ENCODE assay signal across 11 cellular contexts in the genomic region with DNA sequence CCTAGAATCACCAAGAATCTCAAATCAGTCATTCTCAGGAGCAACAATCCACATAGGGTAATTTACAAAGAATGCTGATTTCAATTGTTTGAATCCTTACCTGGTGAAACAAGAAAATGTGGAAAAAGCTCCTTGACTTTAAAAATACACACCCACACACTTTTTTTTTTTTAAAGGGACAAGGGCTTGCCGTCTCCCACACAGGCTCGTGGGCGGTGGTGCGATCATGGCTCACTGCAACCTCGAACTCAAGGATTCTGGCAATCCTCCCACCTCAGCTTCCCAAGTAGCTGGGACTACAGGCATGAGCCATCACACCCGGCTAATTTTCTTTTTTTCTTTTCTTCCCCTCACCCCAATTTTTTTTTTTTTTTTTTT. TPM values are rescaled to one million over a fixed set of nuclear protein-coding genes. Genes with fewer than 3 reads are reported as not detected.
DNase-seq lines count a peak whose midpoint lies in the region; ATAC-seq, FAIRE-seq and TF ChIP-seq lines count a peak whose summit lies in the region.
"Had no signal": no experiment of that assay in that cellular context is flagged by ENCODE, and none has a peak within 500 bp of the region (broad histone marks: within the 10 kb centered on the region; RNA-seq: fewer than 3 reads in every experiment).

No MANE protein-coding gene starts in this region.

- no peaks in the 10 kb centered on the region for H3K36me3 Mint-ChIP-seq in activated T-helper 2 cell treated with anti-CD3 and anti-CD28 coated beads, Interferon-gamma antibody, Interleukin-2, Interleukin-4, amounts not matched to agents 10 μg/mL and 5 μg/mL and 100 μg/mL, durations not matched to agents 14 hours and 24 hours and 36 hours (ENCODE audit: low read depth)

- intact Hi-C loops in HCT116 (cut with micrococcal nuclease): loop anchor here (2.0 kb wide), 1 partner anchor 31 kb away; a partner anchor contains a TSS
- intact Hi-C loops in GM12878 (cut with micrococcal nuclease; ENCODE audit: unreplicated experiment): no loop called here
- intact Hi-C loops in activated T-helper 2 cell treated with anti-CD3 and anti-CD28 coated beads, Interferon-gamma antibody, Interleukin-2, Interleukin-4, amounts not matched to agents 10 μg/mL and 5 μg/mL and 100 μg/mL, durations not matched to agents 14 hours and 24 hours and 36 hours (cut with micrococcal nuclease): no loop called here

- TF ChIP-seq POLR2A in HCT116 (IDR thresholded peaks at IDR 0.05; ENCODE audit: borderline replicate concordance, extremely low read depth, insufficient read depth, insufficient read length) (no peak), GM12878 (IDR thresholded peaks at IDR 0.05; ENCODE audit: low read depth, low read length) (no peak)

- in situ Hi-C loops in GM12878 (cut with MboI): no loop called here

- no peak for DNase-seq in HCT116 (ENCODE audit: low read depth, low spot score)
- DNase-seq in GM12878 (ENCODE audit: low read depth, low spot score): no peak
- no peak for DNase-seq in keratinocyte (ENCODE audit: low read depth, low spot score)
- no peak for DNase-seq in smooth muscle cell (lab: John Stamatoyannopoulos, UW; ENCODE audit: unreplicated experiment)
- DNase-seq in activated CD4-positive, alpha-beta T cell treated with anti-CD3 and anti-CD28 coated beads, Interleukin-2, amount 50 U/mL, for 48 hours: no peak
- DNase-seq in activated T-helper 2 cell treated with anti-CD3 and anti-CD28 coated beads, Interferon-gamma antibody, Interleukin-2, Interleukin-4, amounts not matched to agents 10 μg/mL and 5 μg/mL and 100 μg/mL, durations not matched to agents 14 hours and 24 hours and 36 hours (ENCODE audit: low spot score): no peak
- no peak for DNase-seq in pons (ENCODE audit: low spot score)
- DNase-seq in GM03348 (ENCODE audit: low spot score): no peak
- DNase-seq: cerebellar nuclear complex, COR-L47, T-helper 9 cell had no signal

- POLR2A ChIA-PET in HCT116 (lab: Charles Lee) (interaction anchor here (0.7 to 1.9 kb wide), 6 partner anchors 9 to 37 kb away, joined by 3 to 5 read pairs (median 4); no protein-coding TSS in a partner anchor), GM12878 (lab: Charles Lee) (no interaction called here)

- no peaks in the 10 kb centered on the region for H3K4me1 Mint-ChIP-seq in activated T-helper 2 cell treated with anti-CD3 and anti-CD28 coated beads, Interferon-gamma antibody, Interleukin-2, Interleukin-4, amounts not matched to agents 10 μg/mL and 5 μg/mL and 100 μg/mL, durations not matched to agents 14 hours and 24 hours and 36 hours (ENCODE audit: low read depth)

- H2AFZ ChIP-seq in HCT116 (ENCODE audit: low read depth, low read length, poor library complexity, severe bottlenecking): no peak overlapping the region
- H2AFZ ChIP-seq in GM12878 (ENCODE audit: control insufficient read depth, low read depth, low read length): no peak overlapping the region
- H2AFZ ChIP-seq in keratinocyte (ENCODE audit: control insufficient read depth, low read length): no peak overlapping the region
- H2AFZ ChIP-seq in smooth muscle cell (ENCODE audit: low read depth): no peak overlapping the region

- peak overlapping the region; percentile 11 to 21 for H3K4me3 ChIP-seq in HCT116 (replicated peaks in 1 of 2; ENCODE audit: low read depth in 1 of 2, low read length in 2 of 2)
- no peak overlapping the region for H3K4me3 ChIP-seq in GM12878
- H3K4me3 ChIP-seq in keratinocyte (ENCODE audit: control insufficient read depth in 2 of 3, extremely low read depth in 1 of 3, insufficient read depth in 2 of 3, low read depth in 1 of 3, low read length in 3 of 3): peak overlapping the region in 1 of 3 experiments; percentile 25
- H3K4me3 ChIP-seq in smooth muscle cell: no peak overlapping the region

- ATAC-seq in HCT116 (peak; percentile 15), GM12878 (no peak)

- dilution Hi-C loops in keratinocyte (cut with MboI; ENCODE audit: extremely low pct_ligation_motif_present, low sequenced_read_pairs): no loop called here

- H3K27me3 ChIP-seq in HCT116 (ENCODE audit: insufficient read depth, low read length) (no peaks in the 10 kb centered on the region), GM12878 (replicated peaks in 1 of 2; ENCODE audit: control insufficient read depth in 2 of 2, insufficient read depth in 2 of 2, low read length in 1 of 2) (no peaks in the 10 kb centered on the region), keratinocyte (ENCODE audit: control insufficient read depth, extremely low read depth, insufficient read depth, low read length) (no peaks in the 10 kb centered on the region), smooth muscle cell (ENCODE audit: low read depth) (no peaks in the 10 kb centered on the region)

- SMC1A ChIA-PET in GM12878 (lab: Charles Lee; ENCODE audit: uncharacterized antibody, unreplicated experiment): no interaction called here

- CTCF ChIA-PET in HCT116 (lab: Charles Lee) (interaction anchor here (0.7 to 5.2 kb wide), 2 partner anchors 12 to 84 kb away, joined by 4 to 27 read pairs; no protein-coding TSS in a partner anchor), GM12878 (lab: Yijun Ruan, JAX) (interaction anchor here (1.2 kb wide), 1 partner anchor 13 kb away, joined by 3 read pairs; no protein-coding TSS in a partner anchor)

- H3F3A ChIP-seq in smooth muscle cell (ENCODE audit: low read depth): no peaks in the 10 kb centered on the region

- H3K4me3 Mint-ChIP-seq in activated T-helper 2 cell treated with anti-CD3 and anti-CD28 coated beads, Interferon-gamma antibody, Interleukin-2, Interleukin-4, amounts not matched to agents 10 μg/mL and 5 μg/mL and 100 μg/mL, durations not matched to agents 14 hours and 24 hours and 36 hours (ENCODE audit: low read depth): no peak overlapping the region

- 43% methylated on average over 6 of the region's 6 CpGs for WGBS in GM12878 (ENCODE audit: insufficient coverage, insufficient replicate concordance, low lambda C conversion rate, missing lambda C conversion rate)
- WGBS in smooth muscle cell (ENCODE audit: low lambda C conversion rate): 59% methylated on average over 6 of the region's 6 CpGs

- RAD21 ChIA-PET in HCT116 (lab: Charles Lee; ENCODE audit: low non-redundant PET in 1 of 2, low total read pairs in 2 of 2, uncharacterized antibody in 2 of 2, unreplicated experiment in 2 of 2) (no interaction called here), GM12878 (lab: Charles Lee; ENCODE audit: unreplicated experiment) (interaction anchor here (0.7 kb wide), 1 partner anchor 50 kb away, joined by 4 read pairs; no protein-coding TSS in a partner anchor)

- no peak for TF ChIP-seq EP300 in GM12878 (IDR thresholded peaks at IDR 0.05; ENCODE audit: borderline replicate concordance in 1 of 2, control insufficient read depth in 1 of 2, low read depth in 2 of 2, low read length in 2 of 2)

- H4K20me1 ChIP-seq in HCT116 (ENCODE audit: insufficient read depth): no peaks in the 10 kb centered on the region
- no peaks in the 10 kb centered on the region for H4K20me1 ChIP-seq in GM12878 (ENCODE audit: control insufficient read depth, insufficient read depth)
- H4K20me1 ChIP-seq in keratinocyte (ENCODE audit: control insufficient read depth, extremely low read depth, insufficient read depth, low read length): no peaks in the 10 kb centered on the region
- no peaks in the 10 kb centered on the region for H4K20me1 ChIP-seq in smooth muscle cell (ENCODE audit: low read depth)

- H3K4me2 ChIP-seq in HCT116 (ENCODE audit: low read length) (peak overlapping the region; percentile 64), GM12878 (ENCODE audit: control insufficient read depth, insufficient read depth) (no peak overlapping the region), keratinocyte (ENCODE audit: control insufficient read depth, extremely low read depth, insufficient read depth, low read depth, low read length) (peak overlapping the region; percentile 76), smooth muscle cell (peak overlapping the region; percentile 5)

- TF ChIP-seq RAD21 in HCT116 (IDR thresholded peaks at IDR 0.05; ENCODE audit: low read depth): 0 out of 2 replicates have a peak, but pooled peaks have one; percentile 16
- no peak for TF ChIP-seq RAD21 in GM12878 (IDR thresholded peaks at IDR 0.05; ENCODE audit: insufficient read depth, low read depth, low read length)

- BruUV-seq in HCT116 (replicated peaks; lab: Mats Ljungman, UMichigan) (TSS peak; percentile 67), GM12878 (replicated peaks; lab: Mats Ljungman, UMichigan) (no TSS peak)

- H3K4me1 ChIP-seq in HCT116 (ENCODE audit: control insufficient read depth in 1 of 2, insufficient read depth in 2 of 2, low read length in 2 of 2) (peaks cover 69 to 98% of the 10 kb centered on the region in 2 experiments), GM12878 (ENCODE audit: control insufficient read depth, insufficient read depth, low read length) (no peaks in the 10 kb centered on the region), keratinocyte (ENCODE audit: control insufficient read depth, extremely low read depth, insufficient read depth, low read length) (peaks cover 28% of the 10 kb centered on the region), smooth muscle cell (ENCODE audit: low read depth) (peaks cover 11% of the 10 kb centered on the region)

- peaks cover 3% of the 10 kb centered on the region for H3K27me3 Mint-ChIP-seq in activated T-helper 2 cell treated with anti-CD3 and anti-CD28 coated beads, Interferon-gamma antibody, Interleukin-2, Interleukin-4, amounts not matched to agents 10 μg/mL and 5 μg/mL and 100 μg/mL, durations not matched to agents 14 hours and 24 hours and 36 hours (ENCODE audit: low read depth)

- H3K27ac ChIP-seq in HCT116 (ENCODE audit: low read depth, low read length) (peak overlapping the region; percentile 92), GM12878 (ENCODE audit: control insufficient read depth, insufficient read depth) (no peak overlapping the region), keratinocyte (ENCODE audit: control insufficient read depth, insufficient read depth, low read length) (peak overlapping the region; percentile 89), smooth muscle cell (ENCODE audit: low read depth) (peak overlapping the region; percentile 77)

- H3K27ac Mint-ChIP-seq in activated T-helper 2 cell treated with anti-CD3 and anti-CD28 coated beads, Interferon-gamma antibody, Interleukin-2, Interleukin-4, amounts not matched to agents 10 μg/mL and 5 μg/mL and 100 μg/mL, durations not matched to agents 14 hours and 24 hours and 36 hours: no peak overlapping the region

- no peaks in the 10 kb centered on the region for H3K9me3 Mint-ChIP-seq in activated T-helper 2 cell treated with anti-CD3 and anti-CD28 coated beads, Interferon-gamma antibody, Interleukin-2, Interleukin-4, amounts not matched to agents 10 μg/mL and 5 μg/mL and 100 μg/mL, durations not matched to agents 14 hours and 24 hours and 36 hours

- H3K79me2 ChIP-seq in HCT116 (ENCODE audit: insufficient read depth, low read length): no peaks in the 10 kb centered on the region
- H3K79me2 ChIP-seq in GM12878 (ENCODE audit: control insufficient read depth, insufficient read depth, low read length): no peaks in the 10 kb centered on the region
- H3K79me2 ChIP-seq in keratinocyte (ENCODE audit: control insufficient read depth, insufficient read depth, low read length): no peaks in the 10 kb centered on the region
- no peaks in the 10 kb centered on the region for H3K79me2 ChIP-seq in smooth muscle cell (ENCODE audit: low read depth)

- H3K36me3 ChIP-seq in HCT116 (ENCODE audit: control insufficient read depth in 1 of 2, insufficient read depth in 2 of 2, low read length in 2 of 2) (no peaks in the 10 kb centered on the region), GM12878 (ENCODE audit: control insufficient read depth in 2 of 2, insufficient read depth in 2 of 2, low read length in 1 of 2) (no peaks in the 10 kb centered on the region), keratinocyte (ENCODE audit: control insufficient read depth in 2 of 2, extremely low read depth in 1 of 2, insufficient read depth in 2 of 2, low read length in 2 of 2) (no peaks in the 10 kb centered on the region), smooth muscle cell (ENCODE audit: low read depth) (no peaks in the 10 kb centered on the region)

- H3K9me3 ChIP-seq in HCT116 (ENCODE audit: control insufficient read depth in 1 of 2, insufficient read depth in 1 of 2, low read depth in 1 of 2, low read length in 2 of 2): no peaks in the 10 kb centered on the region
- no peaks in the 10 kb centered on the region for H3K9me3 ChIP-seq in GM12878 (replicated peaks; ENCODE audit: control insufficient read depth, insufficient read depth, low read length)
- H3K9me3 ChIP-seq in keratinocyte (ENCODE audit: control insufficient read depth, low read depth, low read length): no peaks in the 10 kb centered on the region
- H3K9me3 ChIP-seq in smooth muscle cell (replicated peaks; ENCODE audit: low read depth): no peaks in the 10 kb centered on the region

- no peaks in the 10 kb centered on the region for H3K9me1 ChIP-seq in keratinocyte (ENCODE audit: control insufficient read depth, extremely low read depth, insufficient read depth, low read length)

- no peak for FAIRE-seq in GM12878 (lab: Jason Lieb, UNC)
- FAIRE-seq in keratinocyte (lab: Jason Lieb, UNC): no peak

- H3K9me2 ChIP-seq in HCT116 (ENCODE audit: insufficient read depth): no peaks in the 10 kb centered on the region

- H3K9ac ChIP-seq in HCT116 (ENCODE audit: low read length): peak overlapping the region; percentile 62
- no peak overlapping the region for H3K9ac ChIP-seq in GM12878 (ENCODE audit: control insufficient read depth, insufficient read depth, low read length)
- peak overlapping the region; percentile 71 for H3K9ac ChIP-seq in keratinocyte (ENCODE audit: control insufficient read depth, extremely low read depth, insufficient read depth, low read length)
- peak overlapping the region; percentile 18 for H3K9ac ChIP-seq in smooth muscle cell (ENCODE audit: low read depth)

- TF ChIP-seq CTCF in HCT116 (IDR thresholded peaks at IDR 0.05 in 2 of 3, conservative IDR thresholded peaks at IDR 0.05 in 1 of 3; ENCODE audit: borderline replicate concordance in 1 of 3, insufficient read depth in 1 of 3, low read depth in 2 of 3, low read length in 2 of 3) (no peak), GM12878 (IDR thresholded peaks at IDR 0.05 in 2 of 3, conservative IDR thresholded peaks at IDR 0.05 in 1 of 3; ENCODE audit: control insufficient read depth in 2 of 3, extremely low read depth in 1 of 3, insufficient read depth in 1 of 3, low read depth in 3 of 3, low read length in 3 of 3) (no peak), keratinocyte (optimal IDR thresholded peaks at IDR 0.05 in 1 of 3, IDR thresholded peaks at IDR 0.05 in 1 of 3, conservative IDR thresholded peaks at IDR 0.05 in 1 of 3; ENCODE audit: extremely low read depth in 1 of 3, insufficient read depth in 2 of 3, low read length in 3 of 3) (no peak), smooth muscle cell (IDR thresholded peaks at IDR 0.05; ENCODE audit: borderline replicate concordance, insufficient read depth, poor library complexity, severe bottlenecking) (no peak)

RNA-seq across cellular contexts. Expression of a gene that starts 30.7 kb away (rescaled TPM):
- 41.3 TPM for total RNA-seq in HCT116 (2021; ENCODE audit: unreplicated experiment)
- polyA plus RNA-seq in HCT116 (2012): 3.1 and 5.0 TPM in 2 replicates
- 5.4 and 5.5 TPM in 2 replicates for total RNA-seq in GM12878 (2013; cell fraction: nucleolus; rRNA removed)
- total RNA-seq in GM12878 (2014; rRNA removed): 2.1 and 2.6 TPM in 2 replicates
- 3.0 and 3.1 TPM in 2 replicates for total RNA-seq in GM12878 (2014; rRNA removed; fragmentation: Illumina TruSeq; extraction: Trizol)
- total RNA-seq in GM12878 (2021): 4.3 and 4.7 TPM in 2 replicates
- polyA plus RNA-seq in GM12878 (2011; ENCODE audit: low read depth): 0.54 TPM
- polyA plus RNA-seq in GM12878 (2011; rRNA removed): 1.3 and 2.6 TPM in 2 replicates
- 0.57 and 0.67 TPM in 2 replicates for polyA plus RNA-seq in GM12878 (2011; cell fraction: cytosol; rRNA removed)
- 0.55 and 0.63 TPM in 2 replicates for polyA plus RNA-seq in GM12878 (2011; cell fraction: nucleus; rRNA removed)
- 0.60 and 0.88 TPM in 2 replicates for polyA plus RNA-seq in GM12878 (2012)
- polyA plus RNA-seq in GM12878 (2014; fragmentation: Illumina TruSeq; extraction: Trizol): 0.65 and 1.1 TPM in 2 replicates
- 1 to 10 TPM in 1 of 2 experiments, under 1 TPM in 1; 0.57 to 1.9 TPM for polyA plus RNA-seq in GM12878 (2014; fragmentation: Nextera tagmentation; extraction: Ambion mirVana)
- polyA plus RNA-seq in GM12878 (2014; rRNA removed): 0.85 and 0.86 TPM in 2 replicates
- 1 to 10 TPM; 2.5 to 3.0 TPM for polyA plus RNA-seq in GM12878 (2016; fragmentation: Nextera tagmentation; extraction: Ambion mirVana)
- 1.2 and 1.8 TPM in 2 replicates for polyA minus RNA-seq in GM12878 (2011; rRNA and poly(A)+ RNA removed)
- polyA minus RNA-seq in GM12878 (2011; cell fraction: cytosol; rRNA and poly(A)+ RNA removed): 1.2 and 1.6 TPM in 2 replicates
- 0.73 and 1.1 TPM in 2 replicates for polyA minus RNA-seq in GM12878 (2011; cell fraction: nucleus; rRNA and poly(A)+ RNA removed)
- polyA plus RNA-seq in keratinocyte: 1.4 to 2.0 TPM (median 1.4 TPM) in 3 replicates
- 9.9 TPM for polyA plus RNA-seq in keratinocyte (2011; ENCODE audit: low read depth)
- polyA plus RNA-seq in keratinocyte (2011; cell fraction: cytosol; rRNA removed): 0.30 and 1.1 TPM in 2 replicates
- 2.0 and 2.9 TPM in 2 replicates for polyA plus RNA-seq in keratinocyte (2011; cell fraction: nucleus; rRNA removed)
- 1.1 and 9.7 TPM in 2 replicates for polyA plus RNA-seq in keratinocyte (2012; ENCODE audit: low replicate concordance)
- 1.8 to 4.9 TPM (median 2.5 TPM) in 3 replicates for polyA minus RNA-seq in keratinocyte
- 1.5 TPM for polyA minus RNA-seq in keratinocyte (2011; cell fraction: cytosol; rRNA and poly(A)+ RNA removed)
- 2.5 and 4.3 TPM in 2 replicates for polyA minus RNA-seq in keratinocyte (2011; cell fraction: nucleus; rRNA and poly(A)+ RNA removed)
- total RNA-seq in smooth muscle cell: 4.6 and 6.5 TPM in 2 replicates
- 0.26 and 1.7 TPM in 2 replicates for polyA plus RNA-seq in smooth muscle cell
- 4.7 and 5.7 TPM in 2 replicates for total RNA-seq in activated T-helper 2 cell treated with anti-CD3 and anti-CD28 coated beads, Interferon-gamma antibody, Interleukin-2, Interleukin-4, amounts not matched to agents 10 μg/mL and 5 μg/mL and 100 μg/mL, durations not matched to agents 14 hours and 24 hours and 36 hours

RNA-seq across cellular contexts. Expression of a gene that starts 32.8 kb away (rescaled TPM):
- total RNA-seq in HCT116 (2021; ENCODE audit: unreplicated experiment): 18.9 TPM
- polyA plus RNA-seq in HCT116 (2012): 18.3 and 18.6 TPM in 2 replicates
- total RNA-seq in GM12878 (2013; cell fraction: nucleolus; rRNA removed): 33.2 and 41.2 TPM in 2 replicates
- 196 and 212 TPM in 2 replicates for total RNA-seq in GM12878 (2014; rRNA removed)
- 30.7 and 40.4 TPM in 2 replicates for total RNA-seq in GM12878 (2014; rRNA removed; fragmentation: Illumina TruSeq; extraction: Trizol)
- 84.3 and 90.1 TPM in 2 replicates for total RNA-seq in GM12878 (2021)
- polyA plus RNA-seq in GM12878 (2011; ENCODE audit: low read depth): 197 TPM
- polyA plus RNA-seq in GM12878 (2011; rRNA removed): 21.8 and 31.5 TPM in 2 replicates
- polyA plus RNA-seq in GM12878 (2011; cell fraction: cytosol; rRNA removed): 28.9 and 69.9 TPM in 2 replicates
- 43.0 and 45.6 TPM in 2 replicates for polyA plus RNA-seq in GM12878 (2011; cell fraction: nucleus; rRNA removed)
- 87.8 and 101 TPM in 2 replicates for polyA plus RNA-seq in GM12878 (2012)
- polyA plus RNA-seq in GM12878 (2014; fragmentation: Illumina TruSeq; extraction: Trizol): 19.5 and 30.1 TPM in 2 replicates
- 10 to 100 TPM; 14.8 to 34.2 TPM for polyA plus RNA-seq in GM12878 (2014; fragmentation: Nextera tagmentation; extraction: Ambion mirVana)
- polyA plus RNA-seq in GM12878 (2014; rRNA removed): 214 and 266 TPM in 2 replicates
- polyA plus RNA-seq in GM12878 (2016; fragmentation: Nextera tagmentation; extraction: Ambion mirVana): 100 to 1,000 TPM; 127 to 132 TPM
- polyA minus RNA-seq in GM12878 (2011; rRNA and poly(A)+ RNA removed): 13.5 and 16.0 TPM in 2 replicates
- 5.9 and 7.5 TPM in 2 replicates for polyA minus RNA-seq in GM12878 (2011; cell fraction: cytosol; rRNA and poly(A)+ RNA removed)
- polyA minus RNA-seq in GM12878 (2011; cell fraction: nucleus; rRNA and poly(A)+ RNA removed): 13.7 and 22.7 TPM in 2 replicates
- polyA plus RNA-seq in keratinocyte: 13.8 to 23.1 TPM (median 19.0 TPM) in 3 replicates
- polyA plus RNA-seq in keratinocyte (2011; ENCODE audit: low read depth): 1.3 TPM
- polyA plus RNA-seq in keratinocyte (2011; cell fraction: cytosol; rRNA removed): 9.0 and 22.6 TPM in 2 replicates
- 7.0 and 12.3 TPM in 2 replicates for polyA plus RNA-seq in keratinocyte (2011; cell fraction: nucleus; rRNA removed)
- 6.9 and 15.7 TPM in 2 replicates for polyA plus RNA-seq in keratinocyte (2012; ENCODE audit: low replicate concordance)
- polyA minus RNA-seq in keratinocyte: 4.0 to 9.0 TPM (median 8.4 TPM) in 3 replicates
- polyA minus RNA-seq in keratinocyte (2011; cell fraction: cytosol; rRNA and poly(A)+ RNA removed): 8.2 TPM
- 3.8 and 8.4 TPM in 2 replicates for polyA minus RNA-seq in keratinocyte (2011; cell fraction: nucleus; rRNA and poly(A)+ RNA removed)
- total RNA-seq in smooth muscle cell: 1.1 and 5.3 TPM in 2 replicates
- polyA plus RNA-seq in smooth muscle cell: 13.1 and 14.1 TPM in 2 replicates
- 7.4 and 8.7 TPM in 2 replicates for total RNA-seq in activated T-helper 2 cell treated with anti-CD3 and anti-CD28 coated beads, Interferon-gamma antibody, Interleukin-2, Interleukin-4, amounts not matched to agents 10 μg/mL and 5 μg/mL and 100 μg/mL, durations not matched to agents 14 hours and 24 hours and 36 hours

Comparison
In these comparisons a context has a peak if more than half of its experiments do, and no peak if none do; other contexts are left out.
1. H3K4me3 ChIP-seq: peak in HCT116 (2 of 2); none in GM12878 (single experiment) and smooth muscle cell (single experiment).